ENCODE assay signal across 21 cellular contexts in genomic region chr1:214289574-214290272, GRCh38. TPM values are rescaled to one million over a fixed set of nuclear protein-coding genes. Genes with fewer than 3 reads are reported as not detected.
DNase-seq lines count a peak whose midpoint lies in the region; ATAC-seq and TF ChIP-seq lines count a peak whose summit lies in the region.
"Had no signal": no experiment of that assay in that cellular context is flagged by ENCODE, and none has a peak within 500 bp of the region (broad histone marks: within the 10 kb centered on the region; RNA-seq: fewer than 3 reads in every experiment).

No MANE protein-coding gene starts in this region.

- no peaks in the 10 kb centered on the region for H3K27me3 Mint-ChIP-seq in type B pancreatic cell
- no peaks in the 10 kb centered on the region for H3K27me3 Mint-ChIP-seq in stimulated activated memory B cell treated with anti-CD40 and anti-IgM and Interleukin-4, amounts not matched to agents 10 μg/mL and 1 μg/mL and 100 μg/mL, for 72 hours
- H3K27me3 Mint-ChIP-seq: activated naive CD4-positive, alpha-beta T cell treated with anti-CD3 and anti-CD28 coated beads, Interleukin-2, amount 50 U/mL, for 24 hours; activated T-cell treated with anti-CD3 and anti-CD28 coated beads, Interleukin-2, amount 50 U/mL, for 24 hours; CD4-positive, alpha-beta memory T cell had no signal

- H2AFZ ChIP-seq in OCI-LY3 (ENCODE audit: low read depth, low read length): no peak overlapping the region

- H3K4me1 ChIP-seq in left ventricle myocardium inferior (peaks cover 68% of the 10 kb centered on the region), OCI-LY3 (ENCODE audit: low read length) (peaks cover 58% of the 10 kb centered on the region), iPS-18a (ENCODE audit: control insufficient read depth, low read depth, low read length) (peaks cover 37% of the 10 kb centered on the region), uterus (no peaks in the 10 kb centered on the region)

- H4K20me1 ChIP-seq in OCI-LY3 (ENCODE audit: insufficient read depth, low read length): no peaks in the 10 kb centered on the region

- H3K36me3 Mint-ChIP-seq in type B pancreatic cell: peaks cover 6% of the 10 kb centered on the region
- H3K36me3 Mint-ChIP-seq in stimulated activated memory B cell treated with anti-CD40 and anti-IgM and Interleukin-4, amounts not matched to agents 10 μg/mL and 1 μg/mL and 100 μg/mL, for 72 hours: peaks cover 5% of the 10 kb centered on the region

- peak overlapping the region; percentile 57 for H3K27ac ChIP-seq in left ventricle myocardium inferior (replicated peaks)
- H3K27ac ChIP-seq in OCI-LY3 (ENCODE audit: low read length): 0 out of 2 replicates have a peak overlapping the region, but pooled peaks have one; percentile 7
- no peak overlapping the region for H3K27ac ChIP-seq in iPS-18a (ENCODE audit: low read length)
- no peak overlapping the region for H3K27ac ChIP-seq in uterus
- H3K27ac ChIP-seq: body of pancreas had no signal

- H3K4me2 ChIP-seq in OCI-LY3 (ENCODE audit: low read length): peak overlapping the region; percentile 50

- intact Hi-C loops in left ventricle myocardium inferior (cut with micrococcal nuclease) (no loop called here), left cardiac atrium (cut with DNase I) (no loop called here), uterus (cut with DNase I; ENCODE audit: low total_unique reads) (no loop called here)

- H3K4me3 ChIP-seq in left ventricle myocardium inferior: no peak overlapping the region
- H3K4me3 ChIP-seq in OCI-LY3 (ENCODE audit: low read length): peak overlapping the region; percentile 30
- peak overlapping the region; percentile 19 for H3K4me3 ChIP-seq in iPS-18a (ENCODE audit: low read length)
- H3K4me3 ChIP-seq in uterus: no peak overlapping the region
- H3K4me3 ChIP-seq: body of pancreas had no signal

- no peaks in the 10 kb centered on the region for H3K9me3 Mint-ChIP-seq in type B pancreatic cell
- no peaks in the 10 kb centered on the region for H3K9me3 Mint-ChIP-seq in stimulated activated memory B cell treated with anti-CD40 and anti-IgM and Interleukin-4, amounts not matched to agents 10 μg/mL and 1 μg/mL and 100 μg/mL, for 72 hours
- H3K9me3 Mint-ChIP-seq: activated naive CD4-positive, alpha-beta T cell treated with anti-CD3 and anti-CD28 coated beads, Interleukin-2, amount 50 U/mL, for 24 hours; activated T-cell treated with anti-CD3 and anti-CD28 coated beads, Interleukin-2, amount 50 U/mL, for 24 hours had no signal

- peak overlapping the region; percentile 26 for H3K27ac Mint-ChIP-seq in type B pancreatic cell
- H3K27ac Mint-ChIP-seq in stimulated activated memory B cell treated with anti-CD40 and anti-IgM and Interleukin-4, amounts not matched to agents 10 μg/mL and 1 μg/mL and 100 μg/mL, for 72 hours: no peak overlapping the region
- H3K27ac Mint-ChIP-seq: activated naive CD4-positive, alpha-beta T cell treated with anti-CD3 and anti-CD28 coated beads, Interleukin-2, amount 50 U/mL, for 24 hours; activated T-cell treated with anti-CD3 and anti-CD28 coated beads, Interleukin-2, amount 50 U/mL, for 24 hours had no signal

- H3K4me3 Mint-ChIP-seq in type B pancreatic cell: no peak overlapping the region
- H3K4me3 Mint-ChIP-seq in stimulated activated memory B cell treated with anti-CD40 and anti-IgM and Interleukin-4, amounts not matched to agents 10 μg/mL and 1 μg/mL and 100 μg/mL, for 72 hours: no peak overlapping the region
- H3K4me3 Mint-ChIP-seq: activated naive CD4-positive, alpha-beta T cell treated with anti-CD3 and anti-CD28 coated beads, Interleukin-2, amount 50 U/mL, for 24 hours; activated T-cell treated with anti-CD3 and anti-CD28 coated beads, Interleukin-2, amount 50 U/mL, for 24 hours had no signal

- peaks cover 94% of the 10 kb centered on the region for H3K79me2 ChIP-seq in OCI-LY3 (ENCODE audit: low read length)

- no peak for ATAC-seq in left cardiac atrium
- no peak for ATAC-seq in stimulated activated memory B cell treated with anti-CD40 and anti-IgM and Interleukin-4, amounts not matched to agents 10 μg/mL and 1 μg/mL and 100 μg/mL, for 72 hours
- ATAC-seq: body of pancreas, Panc1 had no signal

- no peak for TF ChIP-seq POLR2A in uterus (IDR thresholded peaks at IDR 0.05)

- H3K4me1 Mint-ChIP-seq in type B pancreatic cell (ENCODE audit: unreplicated experiment): peaks cover 26% of the 10 kb centered on the region
- H3K4me1 Mint-ChIP-seq in stimulated activated memory B cell treated with anti-CD40 and anti-IgM and Interleukin-4, amounts not matched to agents 10 μg/mL and 1 μg/mL and 100 μg/mL, for 72 hours: peaks cover 13% of the 10 kb centered on the region

- H3K9me3 ChIP-seq in left ventricle myocardium inferior (replicated peaks) (no peaks in the 10 kb centered on the region), OCI-LY3 (ENCODE audit: insufficient read depth, low read length) (peaks cover 10% of the 10 kb centered on the region; the same call in 1 of the 2 replicates), iPS-18a (ENCODE audit: control insufficient read depth, low read depth, low read length) (no peaks in the 10 kb centered on the region), uterus (no peaks in the 10 kb centered on the region)
- H3K9me3 ChIP-seq: body of pancreas had no signal

- H3K27me3 ChIP-seq in left ventricle myocardium inferior (ENCODE audit: low read depth) (no peaks in the 10 kb centered on the region), OCI-LY3 (ENCODE audit: low read depth, low read length) (no peaks in the 10 kb centered on the region), iPS-18a (ENCODE audit: control insufficient read depth, insufficient read depth, low read length) (peaks cover 49% of the 10 kb centered on the region), uterus (no peaks in the 10 kb centered on the region)
- H3K27me3 ChIP-seq: body of pancreas had no signal

- DNase-seq in left ventricle myocardium inferior (no peak), left cardiac atrium (no peak), type B pancreatic cell (ENCODE audit: extremely low spot score, unreplicated experiment) (no peak), uterus (no peak), amygdala (lab: John Stamatoyannopoulos, UW) (no peak)
- DNase-seq: activated CD4-positive, alpha-beta T cell treated with anti-CD3 and anti-CD28 coated beads, Interleukin-2, amount 50 U/mL, for 48 hours; activated T-cell treated with anti-CD3 and anti-CD28 coated beads, Interleukin-2, amount 50 U/mL, for 24 hours; body of pancreas; CD4-positive, alpha-beta memory T cell; DND-41; erythroblast; midbrain; NCI-H2029; NCI-H774; stimulated activated CD4-positive, alpha-beta T cell treated with anti-CD3 and anti-CD28 coated beads, Interleukin-15, amount 100 ng/mL, for 24 hours; stimulated activated naive CD4-positive, alpha-beta T cell treated with Interleukin-2 at 50 U/mL for 16 hours had no signal

- H3K9ac ChIP-seq in OCI-LY3 (ENCODE audit: low read length) (no peak overlapping the region; the same call in 1 of the 2 replicates), iPS-18a (ENCODE audit: low read length) (no peak overlapping the region)

- H3K36me3 ChIP-seq in left ventricle myocardium inferior (no peaks in the 10 kb centered on the region), OCI-LY3 (replicated peaks; ENCODE audit: low read depth, low read length) (peaks cover 26% of the 10 kb centered on the region), iPS-18a (ENCODE audit: control insufficient read depth, low read depth, low read length) (no peaks in the 10 kb centered on the region), uterus (no peaks in the 10 kb centered on the region)

- TF ChIP-seq CTCF in left ventricle myocardium inferior (IDR thresholded peaks at IDR 0.05; ENCODE audit: borderline replicate concordance) (no peak), OCI-LY3 (IDR thresholded peaks at IDR 0.05; ENCODE audit: low read depth, low read length) (no peak), type B pancreatic cell (conservative IDR thresholded peaks at IDR 0.05) (no peak), uterus (IDR thresholded peaks at IDR 0.05) (no peak)

RNA-seq across cellular contexts. Expression of gene SMYD2, which starts 8.8 kb away (rescaled TPM):
- total RNA-seq in left ventricle myocardium inferior (247 TPM), left cardiac atrium (1 to 10 TPM; 8.7 to 9.4 TPM), type B pancreatic cell (ENCODE audit: low replicate concordance) (24.8 and 35.5 TPM in 2 replicates), uterus (10 to 100 TPM in 3 of 4 donors, 1 to 10 TPM in 1; 6.8 to 41.3 (median 19.2) TPM)

Comparison
In these comparisons a context has a peak if more than half of its experiments do, and no peak if none do; other contexts are left out.
1. H3K27ac ChIP-seq: peak in left ventricle myocardium inferior (single experiment) and OCI-LY3 (single experiment); none in iPS-18a (single experiment) and uterus (0 of 2).
2. H3K4me3 ChIP-seq: peak in OCI-LY3 (single experiment) and iPS-18a (single experiment); none in left ventricle myocardium inferior (single experiment) and uterus (0 of 2).